11 cellular contexts compared by ENCODE assay signal in genomic region chr12:123034865-123035264, GRCh38. TPM values are rescaled to one million over a fixed set of nuclear protein-coding genes. Genes with fewer than 3 reads are reported as not detected.
DNase-seq lines count a peak whose midpoint lies in the region; ATAC-seq, FAIRE-seq and TF ChIP-seq lines count a peak whose summit lies in the region.
"Had no signal": no experiment of that assay in that cellular context is flagged by ENCODE, and none has a peak within 500 bp of the region (broad histone marks: within the 10 kb centered on the region; RNA-seq: fewer than 3 reads in every experiment).

No MANE protein-coding gene starts in this region.

- peaks cover 0 to 13% (median 7%) of the 10 kb centered on the region in 4 donors for H3K4me1 ChIP-seq in esophagus muscularis mucosa
- H3K4me1 ChIP-seq: pancreas had no signal

- H3K36me3 ChIP-seq in esophagus muscularis mucosa: peaks cover 0 to 43% (median 40%) of the 10 kb centered on the region in 4 donors
- H3K36me3 ChIP-seq: pancreas had no signal

- peak; percentile 71 for DNase-seq in AG08396 (ENCODE audit: low spot score)
- DNase-seq in GM04504 (ENCODE audit: low read depth): peak; percentile 47
- DNase-seq in activated naive CD4-positive, alpha-beta T cell treated with anti-CD3 and anti-CD28 coated beads, Interleukin-2, amount 50 U/mL, for 72 hours (ENCODE audit: low spot score in 2 of 2): no peak
- no peak for DNase-seq in esophagus muscularis mucosa (ENCODE audit: extremely low spot score)
- no peak for DNase-seq in head of caudate nucleus
- DNase-seq in NCI-H510A treated with DMSO at 0.1 percent for 48 hours (lab: John Stamatoyannopoulos, UW): no peak
- DNase-seq: amniotic stem cell, heart left ventricle had no signal

- TF ChIP-seq POLR2A in esophagus muscularis mucosa (IDR thresholded peaks at IDR 0.05; ENCODE audit: low read depth): no peak

- intact Hi-C loops in esophagus muscularis mucosa (cut with DNase I): no loop called here
- intact Hi-C loops in head of caudate nucleus (cut with DNase I): no loop called here

- H3K27ac Mint-ChIP-seq in activated naive CD4-positive, alpha-beta T cell treated with anti-CD3 and anti-CD28 coated beads, Interleukin-2, amount 50 U/mL, for 72 hours: peak overlapping the region in 1 of 2 donors; percentile 84

- no peak for TF ChIP-seq CTCF in esophagus muscularis mucosa (IDR thresholded peaks at IDR 0.05)

- H3K9me3 Mint-ChIP-seq in activated naive CD4-positive, alpha-beta T cell treated with anti-CD3 and anti-CD28 coated beads, Interleukin-2, amount 50 U/mL, for 72 hours: no peaks in the 10 kb centered on the region

- no peaks in the 10 kb centered on the region for H3K9me3 ChIP-seq in esophagus muscularis mucosa
- H3K9me3 ChIP-seq: heart left ventricle, pancreas had no signal

- no peaks in the 10 kb centered on the region for H3K27me3 ChIP-seq in esophagus muscularis mucosa
- H3K27me3 ChIP-seq: heart left ventricle, pancreas had no signal

- no peak overlapping the region for H3K27ac ChIP-seq in esophagus muscularis mucosa (replicated peaks in 1 of 4)
- H3K27ac ChIP-seq: pancreas had no signal

- FAIRE-seq in islet of Langerhans (lab: Jason Lieb, UNC): peak; percentile 98
- FAIRE-seq: pancreas had no signal

- no peak overlapping the region for H3K4me3 ChIP-seq in esophagus muscularis mucosa
- H3K4me3 ChIP-seq: heart left ventricle, pancreas had no signal

- peak; percentile 88 to 94 for ATAC-seq in activated naive CD4-positive, alpha-beta T cell treated with anti-CD3 and anti-CD28 coated beads, Interleukin-2, amount 50 U/mL, for 72 hours
- no peak for ATAC-seq in HG02885 (IDR thresholded peaks at IDR 0.05; ENCODE audit: poor library complexity, unreplicated experiment)

- H3K36me3 Mint-ChIP-seq in activated naive CD4-positive, alpha-beta T cell treated with anti-CD3 and anti-CD28 coated beads, Interleukin-2, amount 50 U/mL, for 72 hours: peaks cover 0 to 10% of the 10 kb centered on the region in 2 donors

- no peak for TF ChIP-seq EP300 in esophagus muscularis mucosa (IDR thresholded peaks at IDR 0.05)

- 42% methylated on average over 4 of the region's 4 CpGs for WGBS in esophagus muscularis mucosa

RNA-seq across cellular contexts. Expression of gene ARL6IP4, which starts 54.4 kb away (rescaled TPM):
- total RNA-seq in activated naive CD4-positive, alpha-beta T cell treated with anti-CD3 and anti-CD28 coated beads, Interleukin-2, amount 50 U/mL, for 72 hours: 100 to 1,000 TPM in 1 of 2 donors, 10 to 100 TPM in 1; 99.9 to 180 TPM
- 100 to 1,000 TPM; 262 to 318 (median 288) TPM for total RNA-seq in esophagus muscularis mucosa

RNA-seq across cellular contexts. Expression of gene OGFOD2, which starts 59.8 kb away (rescaled TPM):
- 10 to 100 TPM; 30.3 to 30.8 TPM for total RNA-seq in activated naive CD4-positive, alpha-beta T cell treated with anti-CD3 and anti-CD28 coated beads, Interleukin-2, amount 50 U/mL, for 72 hours
- total RNA-seq in esophagus muscularis mucosa: 10 to 100 TPM in 2 of 4 donors, 1 to 10 TPM in 2; 5.6 to 15.3 (median 8.6) TPM

Comparison
In these comparisons a context has a peak if more than half of its experiments do, and no peak if none do; other contexts are left out.
1. DNase-seq: peak in AG08396 (single experiment) and GM04504 (single experiment); none in activated naive CD4-positive, alpha-beta T cell treated with anti-CD3 and anti-CD28 coated beads, Interleukin-2, amount 50 U/mL, for 72 hours (0 of 2), esophagus muscularis mucosa (single experiment), head of caudate nucleus (0 of 42) and NCI-H510A treated with DMSO at 0.1 percent for 48 hours (single experiment).